In the genomic region with DNA sequence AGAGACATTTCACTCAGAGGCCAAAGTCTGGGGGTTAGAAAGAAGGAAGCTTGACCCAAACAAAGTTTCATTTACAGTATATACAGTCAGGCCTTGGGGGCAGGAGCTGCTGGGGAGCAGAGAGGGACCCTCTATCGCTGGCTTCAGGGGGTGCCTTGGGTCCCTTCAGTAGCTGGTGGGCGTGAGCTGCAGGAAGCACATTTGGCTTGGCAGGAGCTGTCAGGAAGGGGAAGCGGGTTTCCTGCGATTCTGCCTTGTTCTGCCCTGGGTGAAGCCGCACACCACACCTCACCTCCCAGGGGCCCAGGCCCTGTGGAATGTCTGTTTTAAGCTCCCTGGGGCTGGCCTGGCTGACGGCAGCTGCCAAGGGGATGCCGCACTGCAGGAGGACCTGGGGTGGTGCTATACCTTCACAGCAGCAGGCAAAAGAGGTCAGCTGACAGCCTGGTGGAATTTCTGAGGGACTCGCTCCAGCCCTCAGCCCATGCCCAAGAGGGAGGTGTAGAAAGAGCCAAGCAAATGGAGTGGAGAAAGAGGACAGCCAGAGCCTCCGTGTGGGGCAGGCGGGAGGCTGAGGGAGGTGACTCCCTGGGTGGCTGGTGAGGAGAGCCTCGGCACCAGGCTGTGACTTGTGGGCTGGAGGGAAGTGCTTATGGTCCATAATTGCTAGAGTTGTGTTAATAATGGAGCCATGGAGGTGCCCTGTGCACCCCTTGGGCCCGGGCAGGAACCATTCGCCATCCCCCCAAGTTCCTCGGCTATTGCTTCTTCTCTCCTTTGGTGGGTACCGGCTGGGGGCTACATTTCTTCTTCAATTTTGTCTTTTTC, we compare ENCODE assay signal across 10 cellular contexts. TPM values are rescaled to one million over a fixed set of nuclear protein-coding genes. Genes with fewer than 3 reads are reported as not detected.
A peak's percentile ranks its signal among the peaks of the same experiment; 100 is the strongest.
DNase-seq lines count a peak whose midpoint lies in the region; ATAC-seq, FAIRE-seq and TF ChIP-seq lines count a peak whose summit lies in the region.
"Had no signal": no experiment of that assay in that cellular context is flagged by ENCODE, and none has a peak within 500 bp of the region (broad histone marks: within the 10 kb centered on the region; RNA-seq: fewer than 3 reads in every experiment).

No MANE protein-coding gene starts in this region.

- FAIRE-seq in astrocyte (lab: Jason Lieb, UNC) (no peak), kidney (lab: Jason Lieb, UNC) (no peak)

- H3K9ac ChIP-seq in astrocyte (ENCODE audit: low read length): no peak overlapping the region
- peak overlapping the region; percentile 21 to 49 for H3K9ac ChIP-seq in kidney (ENCODE audit: low read length in 2 of 2)
- peak overlapping the region; percentile 19 for H3K9ac ChIP-seq in skeletal muscle satellite cell (ENCODE audit: low read depth, low read length)

- no peak for ATAC-seq in GM19023 (IDR thresholded peaks at IDR 0.05; ENCODE audit: unreplicated experiment)
- no peak for ATAC-seq in HG02678 (IDR thresholded peaks at IDR 0.05; ENCODE audit: unreplicated experiment)
- no peak for ATAC-seq in HG02840 (IDR thresholded peaks at IDR 0.05; ENCODE audit: low FRiP score, unreplicated experiment)
- no peak for ATAC-seq in HG02588 (IDR thresholded peaks at IDR 0.05; ENCODE audit: unreplicated experiment)

- H3K27me3 Mint-ChIP-seq in astrocyte (ENCODE audit: low read depth, unreplicated experiment): peaks cover 2% of the 10 kb centered on the region

- H3K4me1 Mint-ChIP-seq in astrocyte (ENCODE audit: low read depth, unreplicated experiment): peaks cover 16% of the 10 kb centered on the region

- no peak overlapping the region for H3K27ac Mint-ChIP-seq in astrocyte (ENCODE audit: unreplicated experiment)

- peak overlapping the region; percentile 28 for H2AFZ ChIP-seq in astrocyte (ENCODE audit: low read depth, low read length)

- H3K4me2 ChIP-seq in astrocyte (ENCODE audit: low read length): peak overlapping the region; percentile 38
- H3K4me2 ChIP-seq in skeletal muscle satellite cell (ENCODE audit: low read length): no peak overlapping the region

- peaks cover 2% of the 10 kb centered on the region for H3K36me3 Mint-ChIP-seq in astrocyte (ENCODE audit: low read depth, unreplicated experiment)

- H3K9me3 Mint-ChIP-seq in astrocyte (ENCODE audit: unreplicated experiment): peaks cover 5% of the 10 kb centered on the region

- DNase-seq in HK-2 (ENCODE audit: unreplicated experiment) (peak; percentile 53), astrocyte (ENCODE audit: low read depth) (no peak), kidney (peak; percentile 80)
- DNase-seq: NCI-H2029 treated with DMSO at 0.1 percent for 48 hours had no signal

- H3K27ac ChIP-seq in astrocyte (ENCODE audit: low read depth, low read length) (peak overlapping the region; percentile 29), kidney (ENCODE audit: low read depth in 2 of 2, low read length in 2 of 2) (peak overlapping the region; percentile 90 to 95)
- H3K27ac ChIP-seq: thoracic aorta had no signal

- H3K4me3 Mint-ChIP-seq in astrocyte (ENCODE audit: unreplicated experiment): no peak overlapping the region

- H3K4me1 ChIP-seq in astrocyte (ENCODE audit: insufficient read depth, low read length) (peaks cover 25% of the 10 kb centered on the region), kidney (ENCODE audit: control insufficient read depth in 1 of 2, insufficient read depth in 1 of 2, low read depth in 1 of 2, low read length in 2 of 2) (peaks cover 48 to 72% of the 10 kb centered on the region in 2 donors), skeletal muscle satellite cell (ENCODE audit: control insufficient read depth, insufficient read depth, low read length) (peaks cover 35% of the 10 kb centered on the region)

- H3K4me3 ChIP-seq in astrocyte (ENCODE audit: insufficient read depth, low read depth, low read length) (no peak overlapping the region), kidney (ENCODE audit: low read length in 2 of 2) (no peak overlapping the region), skeletal muscle satellite cell (ENCODE audit: low read length) (no peak overlapping the region)
- H3K4me3 ChIP-seq: thoracic aorta had no signal

- TF ChIP-seq CTCF in astrocyte (IDR thresholded peaks at IDR 0.05; ENCODE audit: insufficient read depth, low read depth, low read length) (no peak), kidney (IDR thresholded peaks at IDR 0.05; ENCODE audit: borderline replicate concordance, extremely low read depth, insufficient read depth) (no peak)

- intact Hi-C loops in kidney (cut with DNase I): no loop called here

- no peaks in the 10 kb centered on the region for H3K27me3 ChIP-seq in astrocyte (ENCODE audit: insufficient read depth, low read length)
- H3K27me3 ChIP-seq in skeletal muscle satellite cell (ENCODE audit: control insufficient read depth, insufficient read depth, low read length): no peaks in the 10 kb centered on the region

- no peaks in the 10 kb centered on the region for H4K20me1 ChIP-seq in astrocyte (ENCODE audit: insufficient read depth, low read length)

- H3K79me2 ChIP-seq in astrocyte (ENCODE audit: insufficient read depth, low read length): no peaks in the 10 kb centered on the region

- no peaks in the 10 kb centered on the region for H3K36me3 ChIP-seq in astrocyte (ENCODE audit: insufficient read depth, low read length)
- peaks cover 0 to 5% of the 10 kb centered on the region in 2 donors for H3K36me3 ChIP-seq in kidney (ENCODE audit: control insufficient read depth in 1 of 2, insufficient read depth in 2 of 2, low read length in 2 of 2)
- no peaks in the 10 kb centered on the region for H3K36me3 ChIP-seq in skeletal muscle satellite cell (ENCODE audit: insufficient read depth, low read length)
- H3K36me3 ChIP-seq: thoracic aorta had no signal

- no peaks in the 10 kb centered on the region for H3K9me3 ChIP-seq in astrocyte (ENCODE audit: insufficient read depth, low read depth, low read length)
- H3K9me3 ChIP-seq in kidney (ENCODE audit: control insufficient read depth in 1 of 2, low read length in 2 of 2): no peaks in the 10 kb centered on the region
- no peaks in the 10 kb centered on the region for H3K9me3 ChIP-seq in skeletal muscle satellite cell (replicated peaks; ENCODE audit: low read length)
- H3K9me3 ChIP-seq: thoracic aorta had no signal

RNA-seq across cellular contexts. Expression of a gene that starts 43.9 kb away (rescaled TPM):
- 2.6 and 4.0 TPM in 2 replicates for total RNA-seq in astrocyte
- total RNA-seq in kidney: 42.0 TPM
- 16.2 TPM for polyA plus RNA-seq in kidney (ENCODE audit: insufficient read depth, low read depth, low replicate concordance)
- total RNA-seq in skeletal muscle satellite cell (2012; rRNA removed): 1.0 and 2.8 TPM in 2 replicates
